25 cellular contexts compared by ENCODE assay signal in the genomic region with DNA sequence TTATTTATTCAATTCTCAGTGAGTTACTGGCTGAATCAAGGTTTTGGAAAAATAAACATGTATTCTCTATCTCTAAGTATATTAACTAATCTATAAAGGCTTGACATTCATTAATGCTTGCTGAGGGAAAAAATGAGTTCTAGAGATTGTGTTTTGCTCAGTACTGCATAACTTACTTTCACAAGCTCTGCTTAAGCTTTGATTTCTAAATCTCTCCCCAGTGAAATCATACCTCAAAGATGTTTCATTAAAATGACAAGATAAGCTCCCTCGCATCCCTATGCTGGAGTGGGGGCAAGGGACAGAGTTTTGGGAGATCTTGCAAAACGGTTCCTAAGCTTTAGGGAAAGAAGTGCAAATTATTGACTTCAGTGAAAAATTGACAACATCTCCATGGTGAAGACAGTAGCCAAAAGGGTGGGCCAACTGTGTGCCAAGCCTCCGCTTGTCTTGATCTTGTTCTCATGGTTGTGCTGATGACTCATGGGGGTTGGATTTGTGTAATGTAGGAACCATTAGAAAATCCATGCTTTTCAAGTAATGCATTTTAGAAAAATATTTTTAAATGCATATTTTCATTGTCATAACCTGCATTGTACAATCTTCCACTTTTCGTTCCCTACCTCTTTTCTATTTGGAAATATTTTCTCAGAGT.
"Had no signal": no experiment of that assay in that cellular context is flagged by ENCODE, and none has a peak within 500 bp of the region (broad histone marks: within the 10 kb centered on the region; RNA-seq: fewer than 3 reads in every experiment).

No MANE protein-coding gene starts in this region.

- H3K36me3 Mint-ChIP-seq: stimulated activated effector memory CD8-positive, alpha-beta T cell treated with anti-CD3 and anti-CD28 coated beads, Interleukin-12 subunit alpha, Interleukin-12 subunit beta, amount 100 ng/mL, for 72 hours had no signal

- H3K27me3 ChIP-seq: body of pancreas, colonic mucosa, esophagus squamous epithelium, ovary, suprapubic skin, tibial nerve had no signal

- H3K9me3 ChIP-seq: body of pancreas, colonic mucosa, prostate gland, suprapubic skin had no signal

- H3K36me3 ChIP-seq: colonic mucosa, esophagus squamous epithelium, ovary, prostate gland, stomach, suprapubic skin, tibial nerve had no signal

- H3K27me3 Mint-ChIP-seq: activated CD4-positive, alpha-beta T cell treated with anti-CD3 and anti-CD28 coated beads, Interleukin-2, amount 10 ng/mL, durations not matched to agents 24 days and 14 days; activated CD8-positive, alpha-beta memory T cell treated with anti-CD3 and anti-CD28 coated beads, Interleukin-2, amount 10 ng/mL, durations not matched to agents 7 days and 5 days; activated CD8-positive, alpha-beta T cell treated with anti-CD3 and anti-CD28 coated beads for 36 hours; activated naive CD4-positive, alpha-beta T cell treated with anti-CD3 and anti-CD28 coated beads, Interleukin-2, amount 10 ng/mL, durations not matched to agents 7 days and 5 days; memory B cell had no signal

- H3K4me3 ChIP-seq: body of pancreas, colonic mucosa, dorsolateral prefrontal cortex, esophagus squamous epithelium, ovary, prostate gland, stomach, suprapubic skin, tibial nerve had no signal

- H3K27ac ChIP-seq: body of pancreas, colonic mucosa, dorsolateral prefrontal cortex, esophagus squamous epithelium, ovary, prostate gland, stomach, suprapubic skin, tibial nerve, VCaP had no signal

- H3K9me3 Mint-ChIP-seq: natural killer cell treated with Interleukin-12 subunit alpha and Interleukin-12 subunit beta and Interleukin-15 and Interleukin-18, amount 100 ng/mL, for 72 hours had no signal

- H3K27ac Mint-ChIP-seq: activated CD4-positive, alpha-beta T cell treated with anti-CD3 and anti-CD28 coated beads, Interleukin-2, amount 10 ng/mL, durations not matched to agents 24 days and 14 days; activated CD8-positive, alpha-beta memory T cell treated with anti-CD3 and anti-CD28 coated beads, Interleukin-2, amount 10 ng/mL, durations not matched to agents 7 days and 5 days; activated CD8-positive, alpha-beta T cell treated with anti-CD3 and anti-CD28 coated beads for 36 hours; activated naive CD4-positive, alpha-beta T cell treated with anti-CD3 and anti-CD28 coated beads, Interleukin-2, amount 10 ng/mL, durations not matched to agents 7 days and 5 days; memory B cell; natural killer cell treated with Interleukin-12 subunit alpha and Interleukin-12 subunit beta and Interleukin-15 and Interleukin-18, amount 100 ng/mL, for 72 hours; stimulated activated effector memory CD8-positive, alpha-beta T cell treated with anti-CD3 and anti-CD28 coated beads, Interleukin-12 subunit alpha, Interleukin-12 subunit beta, amount 100 ng/mL, for 72 hours had no signal

- H3K4me1 ChIP-seq: body of pancreas, colonic mucosa, esophagus squamous epithelium, prostate gland, stomach, suprapubic skin, tibial nerve had no signal

- ATAC-seq: activated CD4-positive, CD25-positive, alpha-beta regulatory T cell treated with anti-CD3 and anti-CD28 coated beads, Interleukin-2, amount 50 U/mL, for 24 hours; activated CD8-positive, alpha-beta memory T cell treated with anti-CD3 and anti-CD28 coated beads, Interleukin-2, amount 10 ng/mL, durations not matched to agents 7 days and 5 days; activated CD8-positive, alpha-beta T cell treated with anti-CD3 and anti-CD28 coated beads for 36 hours; body of pancreas; left cardiac atrium; natural killer cell treated with Interleukin-12 subunit alpha and Interleukin-12 subunit beta and Interleukin-15 and Interleukin-18, amount 100 ng/mL, for 72 hours; stimulated activated effector memory CD8-positive, alpha-beta T cell treated with anti-CD3 and anti-CD28 coated beads, Interleukin-12 subunit alpha, Interleukin-12 subunit beta, amount 100 ng/mL, for 72 hours had no signal

- H3K4me3 Mint-ChIP-seq: activated CD4-positive, alpha-beta T cell treated with anti-CD3 and anti-CD28 coated beads, Interleukin-2, amount 10 ng/mL, durations not matched to agents 24 days and 14 days; activated CD8-positive, alpha-beta memory T cell treated with anti-CD3 and anti-CD28 coated beads, Interleukin-2, amount 10 ng/mL, durations not matched to agents 7 days and 5 days; activated CD8-positive, alpha-beta T cell treated with anti-CD3 and anti-CD28 coated beads for 36 hours; activated naive CD4-positive, alpha-beta T cell treated with anti-CD3 and anti-CD28 coated beads, Interleukin-2, amount 10 ng/mL, durations not matched to agents 7 days and 5 days; memory B cell; natural killer cell treated with Interleukin-12 subunit alpha and Interleukin-12 subunit beta and Interleukin-15 and Interleukin-18, amount 100 ng/mL, for 72 hours; stimulated activated effector memory CD8-positive, alpha-beta T cell treated with anti-CD3 and anti-CD28 coated beads, Interleukin-12 subunit alpha, Interleukin-12 subunit beta, amount 100 ng/mL, for 72 hours had no signal

- DNase-seq: activated CD4-positive, alpha-beta T cell treated with anti-CD3 and anti-CD28 coated beads, Interleukin-2, amount 10 ng/mL, durations not matched to agents 24 days and 14 days; activated CD8-positive, alpha-beta memory T cell treated with anti-CD3 and anti-CD28 coated beads, Interleukin-2, amount 10 ng/mL, durations not matched to agents 7 days and 5 days; activated CD8-positive, alpha-beta T cell treated with anti-CD3 and anti-CD28 coated beads for 36 hours; activated effector memory CD4-positive, alpha-beta T cell treated with anti-CD3 and anti-CD28 coated beads, Interleukin-2, amount 50 U/mL, for 16 hours; activated naive CD4-positive, alpha-beta T cell treated with anti-CD3 and anti-CD28 coated beads, Interleukin-2, amount 10 ng/mL, durations not matched to agents 7 days and 5 days; activated T-cell treated with anti-CD3 and anti-CD28 coated beads for 4 hours; body of pancreas; central memory CD4-positive, alpha-beta T cell; colonic mucosa; dorsolateral prefrontal cortex; esophagus squamous epithelium; foreskin fibroblast; hippocampal formation; left cardiac atrium; ovary; stimulated activated CD4-positive, alpha-beta T cell treated with anti-CD3 and anti-CD28 coated beads, Interleukin-1b, Interleukin-23, amount 100 ng/mL, for 48 hours; stomach had no signal
